In the genomic region with DNA sequence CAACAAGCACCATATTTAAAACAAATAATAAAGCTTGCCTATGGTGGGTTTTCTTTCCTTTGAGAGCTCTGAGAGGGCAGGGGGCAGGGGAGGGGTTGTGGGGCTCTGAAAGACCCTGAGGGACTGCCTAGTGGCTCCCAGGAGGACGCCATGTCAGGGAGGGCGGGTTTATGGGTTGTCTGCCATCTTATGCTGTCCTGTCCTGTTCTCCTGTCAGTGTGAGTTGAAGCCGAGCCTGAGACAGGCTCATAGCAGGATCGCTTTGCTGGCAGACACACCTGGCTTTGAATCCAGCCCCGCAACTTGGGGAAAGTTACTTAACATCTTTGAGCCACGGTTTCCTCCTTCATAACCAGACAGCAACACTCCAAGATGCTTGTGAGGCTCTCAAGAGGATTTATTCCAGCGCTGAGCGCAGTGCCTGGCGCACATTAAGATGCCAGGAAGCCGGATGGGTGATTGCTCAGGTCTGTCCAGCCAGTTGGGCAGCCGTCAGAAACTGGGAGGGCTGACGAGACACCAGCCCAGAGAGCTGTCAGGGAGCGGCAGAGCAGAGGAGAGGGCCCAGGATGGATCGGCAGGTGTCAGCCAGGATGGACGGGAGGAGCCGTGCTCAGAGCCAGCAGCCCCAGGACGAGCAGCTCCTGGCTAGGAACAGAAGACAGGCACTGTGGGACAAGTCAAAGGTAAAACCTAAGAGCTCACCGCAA, we compare ENCODE assay signal across 1 cellular context.
TF ChIP-seq lines count a peak whose summit lies in the region.

No MANE protein-coding gene starts in this region.

TF ChIP-seq in HepG2, 621 proteins besides CTCF, POLR2A, EP300 and RAD21 (continued from another document):
- TF ChIP-seq, protein P1, sequence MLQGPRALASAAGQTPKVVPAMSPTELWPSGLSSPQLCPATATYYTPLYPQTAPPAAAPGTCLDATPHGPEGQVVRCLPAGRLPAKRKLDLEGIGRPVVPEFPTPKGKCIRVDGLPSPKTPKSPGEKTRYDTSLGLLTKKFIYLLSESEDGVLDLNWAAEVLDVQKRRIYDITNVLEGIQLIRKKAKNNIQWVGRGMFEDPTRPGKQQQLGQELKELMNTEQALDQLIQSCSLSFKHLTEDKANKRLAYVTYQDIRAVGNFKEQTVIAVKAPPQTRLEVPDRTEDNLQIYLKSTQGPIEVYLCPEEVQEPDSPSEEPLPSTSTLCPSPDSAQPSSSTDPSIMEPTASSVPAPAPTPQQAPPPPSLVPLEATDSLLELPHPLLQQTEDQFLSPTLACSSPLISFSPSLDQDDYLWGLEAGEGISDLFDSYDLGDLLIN (CRISPR knock-in tag; IDR thresholded peaks at IDR 0.05; ENCODE audit: borderline replicate concordance) = no peak
- TF ChIP-seq, protein P2, sequence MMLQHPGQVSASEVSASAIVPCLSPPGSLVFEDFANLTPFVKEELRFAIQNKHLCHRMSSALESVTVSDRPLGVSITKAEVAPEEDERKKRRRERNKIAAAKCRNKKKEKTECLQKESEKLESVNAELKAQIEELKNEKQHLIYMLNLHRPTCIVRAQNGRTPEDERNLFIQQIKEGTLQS (CRISPR knock-in tag; IDR thresholded peaks at IDR 0.05) = no peak
- TF ChIP-seq, protein P3, sequence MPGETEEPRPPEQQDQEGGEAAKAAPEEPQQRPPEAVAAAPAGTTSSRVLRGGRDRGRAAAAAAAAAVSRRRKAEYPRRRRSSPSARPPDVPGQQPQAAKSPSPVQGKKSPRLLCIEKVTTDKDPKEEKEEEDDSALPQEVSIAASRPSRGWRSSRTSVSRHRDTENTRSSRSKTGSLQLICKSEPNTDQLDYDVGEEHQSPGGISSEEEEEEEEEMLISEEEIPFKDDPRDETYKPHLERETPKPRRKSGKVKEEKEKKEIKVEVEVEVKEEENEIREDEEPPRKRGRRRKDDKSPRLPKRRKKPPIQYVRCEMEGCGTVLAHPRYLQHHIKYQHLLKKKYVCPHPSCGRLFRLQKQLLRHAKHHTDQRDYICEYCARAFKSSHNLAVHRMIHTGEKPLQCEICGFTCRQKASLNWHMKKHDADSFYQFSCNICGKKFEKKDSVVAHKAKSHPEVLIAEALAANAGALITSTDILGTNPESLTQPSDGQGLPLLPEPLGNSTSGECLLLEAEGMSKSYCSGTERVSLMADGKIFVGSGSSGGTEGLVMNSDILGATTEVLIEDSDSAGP (CRISPR knock-in tag; IDR thresholded peaks at IDR 0.05; ENCODE audit: borderline replicate concordance) = 0 out of 2 replicates have a peak, but pooled peaks have one; percentile 17
- TF ChIP-seq ZNF720 (CRISPR knock-in tag; IDR thresholded peaks at IDR 0.05) (no peak), SRSF1 (optimal IDR thresholded peaks at IDR 0.05; ENCODE audit: low read depth, low read length) (no peak), MXI1 (IDR thresholded peaks at IDR 0.05; ENCODE audit: borderline replicate concordance, low read depth, low read length) (0 out of 3 replicates have a peak, but pooled peaks have one; percentile 4), ZNF598 (CRISPR knock-in tag; IDR thresholded peaks at IDR 0.05; ENCODE audit: borderline replicate concordance) (no peak), ZBTB38 (CRISPR knock-in tag; IDR thresholded peaks at IDR 0.05) (peak; percentile 81), NRL (CRISPR knock-in tag; IDR thresholded peaks at IDR 0.05; ENCODE audit: borderline replicate concordance) (0 out of 2 replicates have a peak, but pooled peaks have one; percentile 41)
- TF ChIP-seq, protein P4, sequence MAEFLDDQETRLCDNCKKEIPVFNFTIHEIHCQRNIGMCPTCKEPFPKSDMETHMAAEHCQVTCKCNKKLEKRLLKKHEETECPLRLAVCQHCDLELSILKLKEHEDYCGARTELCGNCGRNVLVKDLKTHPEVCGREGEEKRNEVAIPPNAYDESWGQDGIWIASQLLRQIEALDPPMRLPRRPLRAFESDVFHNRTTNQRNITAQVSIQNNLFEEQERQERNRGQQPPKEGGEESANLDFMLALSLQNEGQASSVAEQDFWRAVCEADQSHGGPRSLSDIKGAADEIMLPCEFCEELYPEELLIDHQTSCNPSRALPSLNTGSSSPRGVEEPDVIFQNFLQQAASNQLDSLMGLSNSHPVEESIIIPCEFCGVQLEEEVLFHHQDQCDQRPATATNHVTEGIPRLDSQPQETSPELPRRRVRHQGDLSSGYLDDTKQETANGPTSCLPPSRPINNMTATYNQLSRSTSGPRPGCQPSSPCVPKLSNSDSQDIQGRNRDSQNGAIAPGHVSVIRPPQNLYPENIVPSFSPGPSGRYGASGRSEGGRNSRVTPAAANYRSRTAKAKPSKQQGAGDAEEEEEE (CRISPR knock-in tag; IDR thresholded peaks at IDR 0.05; ENCODE audit: borderline replicate concordance) = no peak
- TF ChIP-seq, protein P5, sequence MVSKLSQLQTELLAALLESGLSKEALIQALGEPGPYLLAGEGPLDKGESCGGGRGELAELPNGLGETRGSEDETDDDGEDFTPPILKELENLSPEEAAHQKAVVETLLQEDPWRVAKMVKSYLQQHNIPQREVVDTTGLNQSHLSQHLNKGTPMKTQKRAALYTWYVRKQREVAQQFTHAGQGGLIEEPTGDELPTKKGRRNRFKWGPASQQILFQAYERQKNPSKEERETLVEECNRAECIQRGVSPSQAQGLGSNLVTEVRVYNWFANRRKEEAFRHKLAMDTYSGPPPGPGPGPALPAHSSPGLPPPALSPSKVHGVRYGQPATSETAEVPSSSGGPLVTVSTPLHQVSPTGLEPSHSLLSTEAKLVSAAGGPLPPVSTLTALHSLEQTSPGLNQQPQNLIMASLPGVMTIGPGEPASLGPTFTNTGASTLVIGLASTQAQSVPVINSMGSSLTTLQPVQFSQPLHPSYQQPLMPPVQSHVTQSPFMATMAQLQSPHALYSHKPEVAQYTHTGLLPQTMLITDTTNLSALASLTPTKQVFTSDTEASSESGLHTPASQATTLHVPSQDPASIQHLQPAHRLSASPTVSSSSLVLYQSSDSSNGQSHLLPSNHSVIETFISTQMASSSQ (IDR thresholded peaks at IDR 0.05; ENCODE audit: low read depth) = no peak
- TF ChIP-seq, protein P5 (CRISPR knock-in tag; IDR thresholded peaks at IDR 0.05; ENCODE audit: borderline replicate concordance) = no peak
